ENCODE assay signal across 22 cellular contexts in genomic region chr4:52317981-52318380, GRCh38.
A peak's percentile ranks its signal among the peaks of the same experiment; 100 is the strongest.
DNase-seq lines count a peak whose midpoint lies in the region; ATAC-seq, FAIRE-seq and TF ChIP-seq lines count a peak whose summit lies in the region.
"Had no signal": no experiment of that assay in that cellular context is flagged by ENCODE, and none has a peak within 500 bp of the region (broad histone marks: within the 10 kb centered on the region; RNA-seq: fewer than 3 reads in every experiment).

No MANE protein-coding gene starts in this region.

- ATAC-seq in HG02884 (IDR thresholded peaks at IDR 0.05; ENCODE audit: unreplicated experiment): peak; percentile 63
- peak; percentile 97 for ATAC-seq in foreskin keratinocyte
- no peak for ATAC-seq in upper lobe of right lung
- ATAC-seq in stimulated activated naive CD8-positive, alpha-beta T cell treated with anti-CD3 and anti-CD28 coated beads, Interleukin-15, Interleukin-2, amounts not matched to agents 100 U/mL and 50 U/mL, for 24 hours: no peak

- no peak overlapping the region for H2AFZ ChIP-seq in smooth muscle cell (ENCODE audit: low read depth)

- H3K36me3 ChIP-seq in smooth muscle cell (ENCODE audit: low read depth) (no peaks in the 10 kb centered on the region), kidney (ENCODE audit: control insufficient read depth in 1 of 2, insufficient read depth in 2 of 2, low read length in 2 of 2) (no peaks in the 10 kb centered on the region), upper lobe of right lung (no peaks in the 10 kb centered on the region)
- H3K36me3 ChIP-seq: BE2C had no signal

- H3K27me3 ChIP-seq in foreskin keratinocyte (no peaks in the 10 kb centered on the region), smooth muscle cell (ENCODE audit: low read depth) (no peaks in the 10 kb centered on the region), upper lobe of right lung (no peaks in the 10 kb centered on the region)
- H3K27me3 ChIP-seq: BE2C had no signal

- DNase-seq in RWPE1 (ENCODE audit: low spot score): peak; percentile 68
- peak; percentile 89 to 95 for DNase-seq in foreskin keratinocyte
- DNase-seq in smooth muscle cell (lab: John Stamatoyannopoulos, UW; ENCODE audit: unreplicated experiment): no peak
- no peak for DNase-seq in kidney
- no peak for DNase-seq in upper lobe of right lung
- DNase-seq in stimulated activated naive CD8-positive, alpha-beta T cell treated with anti-CD3 and anti-CD28 coated beads, Interleukin-15, Interleukin-2, amounts not matched to agents 100 U/mL and 50 U/mL, for 24 hours: no peak
- no peak for DNase-seq in A172 (ENCODE audit: low spot score)
- DNase-seq: ACHN; BE2C; CD8-positive, alpha-beta memory T cell; DND-41; HCEC 1CT; NCI-H1092; NCI-H1436; NCI-H187; NCI-H524; NCI-H774; SHP77 had no signal

- H3K4me3 ChIP-seq in smooth muscle cell (no peak overlapping the region), kidney (ENCODE audit: low read length in 2 of 2) (no peak overlapping the region), upper lobe of right lung (no peak overlapping the region)

- no peaks in the 10 kb centered on the region for H3F3A ChIP-seq in smooth muscle cell (ENCODE audit: low read depth)

- POLR2A ChIA-PET in RWPE1 (lab: Yijun Ruan, JAX; ENCODE audit: low non-redundant PET): no interaction called here

- intact Hi-C loops in kidney (cut with DNase I): no loop called here
- intact Hi-C loops in upper lobe of right lung (cut with DNase I): no loop called here

- CTCF ChIA-PET in RWPE1 (lab: Yijun Ruan, JAX): interaction anchor here (0.6 kb wide), 1 partner anchor 65 kb away, joined by 3 read pairs; no protein-coding TSS in a partner anchor

- H3K9ac ChIP-seq in smooth muscle cell (ENCODE audit: low read depth): peak overlapping the region; percentile 28
- H3K9ac ChIP-seq in kidney (ENCODE audit: low read length in 2 of 2): no peak overlapping the region

- peaks cover 14% of the 10 kb centered on the region for H3K4me1 ChIP-seq in foreskin keratinocyte
- no peaks in the 10 kb centered on the region for H3K4me1 ChIP-seq in smooth muscle cell (ENCODE audit: low read depth)
- no peaks in the 10 kb centered on the region for H3K4me1 ChIP-seq in kidney (ENCODE audit: control insufficient read depth in 1 of 2, insufficient read depth in 1 of 2, low read depth in 1 of 2, low read length in 2 of 2)
- H3K4me1 ChIP-seq in upper lobe of right lung: no peaks in the 10 kb centered on the region
- H3K4me1 ChIP-seq: BE2C had no signal

- no peaks in the 10 kb centered on the region for H3K79me2 ChIP-seq in smooth muscle cell (ENCODE audit: low read depth)

- TF ChIP-seq CTCF in RWPE1 (conservative IDR thresholded peaks at IDR 0.05; ENCODE audit: low read depth) (no peak), foreskin keratinocyte (conservative IDR thresholded peaks at IDR 0.05) (no peak), smooth muscle cell (IDR thresholded peaks at IDR 0.05; ENCODE audit: borderline replicate concordance, insufficient read depth, poor library complexity, severe bottlenecking) (no peak), kidney (IDR thresholded peaks at IDR 0.05; ENCODE audit: borderline replicate concordance, extremely low read depth, insufficient read depth) (no peak), upper lobe of right lung (IDR thresholded peaks at IDR 0.05) (no peak)

- H3K27ac ChIP-seq in RWPE1: no peak overlapping the region
- peak overlapping the region; percentile 54 for H3K27ac ChIP-seq in foreskin keratinocyte
- H3K27ac ChIP-seq in smooth muscle cell (ENCODE audit: low read depth): peak overlapping the region; percentile 68
- H3K27ac ChIP-seq in kidney (ENCODE audit: low read depth in 2 of 2, low read length in 2 of 2): no peak overlapping the region
- no peak overlapping the region for H3K27ac ChIP-seq in upper lobe of right lung
- H3K27ac ChIP-seq: HL-60 had no signal

- no peaks in the 10 kb centered on the region for H4K20me1 ChIP-seq in smooth muscle cell (ENCODE audit: low read depth)

- no peaks in the 10 kb centered on the region for H3K9me3 ChIP-seq in smooth muscle cell (replicated peaks; ENCODE audit: low read depth)
- no peaks in the 10 kb centered on the region for H3K9me3 ChIP-seq in kidney (ENCODE audit: control insufficient read depth in 1 of 2, low read length in 2 of 2)
- no peaks in the 10 kb centered on the region for H3K9me3 ChIP-seq in upper lobe of right lung
- H3K9me3 ChIP-seq: BE2C had no signal

- H3K4me2 ChIP-seq in smooth muscle cell: no peak overlapping the region

- no peak for FAIRE-seq in kidney (lab: Jason Lieb, UNC)
- FAIRE-seq: GM18507, H1 had no signal

Comparison
In these comparisons a context has a peak if more than half of its experiments do, and no peak if none do; other contexts are left out.
1. ATAC-seq: peak in HG02884 (single experiment) and foreskin keratinocyte (single experiment); none in upper lobe of right lung (single experiment) and stimulated activated naive CD8-positive, alpha-beta T cell treated with anti-CD3 and anti-CD28 coated beads, Interleukin-15, Interleukin-2, amounts not matched to agents 100 U/mL and 50 U/mL, for 24 hours (single experiment).
2. DNase-seq: peak in RWPE1 (single experiment) and foreskin keratinocyte (2 of 2); none in smooth muscle cell (single experiment), kidney (single experiment), upper lobe of right lung (single experiment), stimulated activated naive CD8-positive, alpha-beta T cell treated with anti-CD3 and anti-CD28 coated beads, Interleukin-15, Interleukin-2, amounts not matched to agents 100 U/mL and 50 U/mL, for 24 hours (single experiment) and A172 (single experiment).
3. H3K27ac ChIP-seq: peak in foreskin keratinocyte (single experiment) and smooth muscle cell (single experiment); none in RWPE1 (single experiment), kidney (0 of 2) and upper lobe of right lung (single experiment).